In the genomic region with DNA sequence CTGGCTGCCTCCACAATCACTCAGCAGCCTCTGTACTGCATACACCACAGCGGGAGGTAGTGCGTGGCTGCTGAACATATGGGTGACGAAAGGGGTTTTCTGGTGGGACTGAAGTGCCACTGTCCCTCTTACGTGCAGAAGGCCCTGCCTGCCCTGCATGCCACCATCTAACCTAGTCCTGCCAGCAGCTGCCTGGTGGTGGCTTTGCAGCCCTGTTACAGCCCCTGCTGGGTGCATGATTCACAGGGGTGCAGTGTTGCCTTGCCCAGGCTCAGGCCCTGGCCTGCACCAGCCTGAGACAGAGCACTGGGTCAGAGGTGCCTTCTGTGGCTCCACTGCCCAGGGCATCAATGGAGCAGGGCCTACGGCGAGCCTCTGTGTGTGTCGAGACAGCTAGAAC, we compare ENCODE assay signal across 1 cellular context.
TF ChIP-seq lines count a peak whose summit lies in the region.

No MANE protein-coding gene starts in this region.

TF ChIP-seq in GM12878, 131 proteins besides CTCF, POLR2A, EP300 and RAD21:
- TF ChIP-seq BMI1 (IDR thresholded peaks at IDR 0.05; ENCODE audit: borderline replicate concordance) (no peak), SMAD1 (IDR thresholded peaks at IDR 0.05; ENCODE audit: low read depth, partially characterized antibody) (no peak), MTA3 (IDR thresholded peaks at IDR 0.05; ENCODE audit: borderline replicate concordance, low read length) (no peak), ZBED1 (IDR thresholded peaks at IDR 0.05; ENCODE audit: borderline replicate concordance) (no peak), ETV6 (conservative IDR thresholded peaks at IDR 0.05 in 1 of 2, IDR thresholded peaks at IDR 0.05 in 1 of 2; ENCODE audit: borderline replicate concordance in 1 of 2, low read depth in 1 of 2) (0 out of 4 replicates have a peak, but pooled peaks of 1 of the 2 experiments have one; percentile 6), NBN (IDR thresholded peaks at IDR 0.05) (no peak), CREB1 (IDR thresholded peaks at IDR 0.05; ENCODE audit: low read depth) (no peak), RUNX3 (IDR thresholded peaks at IDR 0.05; ENCODE audit: low read length) (no peak), POU2F2 (IDR thresholded peaks at IDR 0.05; ENCODE audit: borderline replicate concordance, low read depth, low read length) (no peak), CREM (IDR thresholded peaks at IDR 0.05; ENCODE audit: low read depth) (0 out of 2 replicates have a peak, but pooled peaks have one; percentile 13), PAX5 (IDR thresholded peaks at IDR 0.05; ENCODE audit: borderline replicate concordance, low read depth, low read length) (no peak), RELA (IDR thresholded peaks at IDR 0.05; ENCODE audit: borderline replicate concordance, partially characterized antibody) (no peak), SMC3 (IDR thresholded peaks at IDR 0.05; ENCODE audit: borderline replicate concordance, low read length) (no peak), SMAD5 (IDR thresholded peaks at IDR 0.05; ENCODE audit: low read depth) (0 out of 2 replicates have a peak, but pooled peaks have one; percentile 21), HDAC6 (IDR thresholded peaks at IDR 0.05; ENCODE audit: unreplicated experiment) (peak; percentile 22), CHD4 (IDR thresholded peaks at IDR 0.05) (no peak), SKIL (IDR thresholded peaks at IDR 0.05; ENCODE audit: low read depth, poor library complexity, severe bottlenecking) (no peak), IRF5 (IDR thresholded peaks at IDR 0.05; ENCODE audit: borderline replicate concordance) (no peak), FOS (IDR thresholded peaks at IDR 0.05; ENCODE audit: borderline replicate concordance, extremely low read depth, insufficient read length) (no peak), ZZZ3 (IDR thresholded peaks at IDR 0.05; ENCODE audit: control insufficient read depth, insufficient read length, low read depth) (no peak), ASH2L (IDR thresholded peaks at IDR 0.05; ENCODE audit: borderline replicate concordance, low read depth) (no peak), SMARCA5 (IDR thresholded peaks at IDR 0.05) (no peak), MAX (IDR thresholded peaks at IDR 0.05; ENCODE audit: low read depth, low read length) (0 out of 2 replicates have a peak, but pooled peaks have one; percentile 2)
- TF ChIP-seq, protein P1, sequence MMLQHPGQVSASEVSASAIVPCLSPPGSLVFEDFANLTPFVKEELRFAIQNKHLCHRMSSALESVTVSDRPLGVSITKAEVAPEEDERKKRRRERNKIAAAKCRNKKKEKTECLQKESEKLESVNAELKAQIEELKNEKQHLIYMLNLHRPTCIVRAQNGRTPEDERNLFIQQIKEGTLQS (IDR thresholded peaks at IDR 0.05; ENCODE audit: borderline replicate concordance, extremely low read depth, low read depth, low read length), result no peak
- TF ChIP-seq, protein P2, sequence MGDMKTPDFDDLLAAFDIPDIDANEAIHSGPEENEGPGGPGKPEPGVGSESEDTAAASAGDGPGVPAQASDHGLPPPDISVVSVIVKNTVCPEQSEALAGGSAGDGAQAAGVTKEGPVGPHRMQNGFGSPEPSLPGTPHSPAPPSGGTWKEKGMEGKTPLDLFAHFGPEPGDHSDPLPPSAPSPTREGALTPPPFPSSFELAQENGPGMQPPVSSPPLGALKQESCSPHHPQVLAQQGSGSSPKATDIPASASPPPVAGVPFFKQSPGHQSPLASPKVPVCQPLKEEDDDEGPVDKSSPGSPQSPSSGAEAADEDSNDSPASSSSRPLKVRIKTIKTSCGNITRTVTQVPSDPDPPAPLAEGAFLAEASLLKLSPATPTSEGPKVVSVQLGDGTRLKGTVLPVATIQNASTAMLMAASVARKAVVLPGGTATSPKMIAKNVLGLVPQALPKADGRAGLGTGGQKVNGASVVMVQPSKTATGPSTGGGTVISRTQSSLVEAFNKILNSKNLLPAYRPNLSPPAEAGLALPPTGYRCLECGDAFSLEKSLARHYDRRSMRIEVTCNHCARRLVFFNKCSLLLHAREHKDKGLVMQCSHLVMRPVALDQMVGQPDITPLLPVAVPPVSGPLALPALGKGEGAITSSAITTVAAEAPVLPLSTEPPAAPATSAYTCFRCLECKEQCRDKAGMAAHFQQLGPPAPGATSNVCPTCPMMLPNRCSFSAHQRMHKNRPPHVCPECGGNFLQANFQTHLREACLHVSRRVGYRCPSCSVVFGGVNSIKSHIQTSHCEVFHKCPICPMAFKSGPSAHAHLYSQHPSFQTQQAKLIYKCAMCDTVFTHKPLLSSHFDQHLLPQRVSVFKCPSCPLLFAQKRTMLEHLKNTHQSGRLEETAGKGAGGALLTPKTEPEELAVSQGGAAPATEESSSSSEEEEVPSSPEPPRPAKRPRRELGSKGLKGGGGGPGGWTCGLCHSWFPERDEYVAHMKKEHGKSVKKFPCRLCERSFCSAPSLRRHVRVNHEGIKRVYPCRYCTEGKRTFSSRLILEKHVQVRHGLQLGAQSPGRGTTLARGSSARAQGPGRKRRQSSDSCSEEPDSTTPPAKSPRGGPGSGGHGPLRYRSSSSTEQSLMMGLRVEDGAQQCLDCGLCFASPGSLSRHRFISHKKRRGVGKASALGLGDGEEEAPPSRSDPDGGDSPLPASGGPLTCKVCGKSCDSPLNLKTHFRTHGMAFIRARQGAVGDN (IDR thresholded peaks at IDR 0.05), result no peak
